ENCODE assay signal across 29 cellular contexts in the genomic region with DNA sequence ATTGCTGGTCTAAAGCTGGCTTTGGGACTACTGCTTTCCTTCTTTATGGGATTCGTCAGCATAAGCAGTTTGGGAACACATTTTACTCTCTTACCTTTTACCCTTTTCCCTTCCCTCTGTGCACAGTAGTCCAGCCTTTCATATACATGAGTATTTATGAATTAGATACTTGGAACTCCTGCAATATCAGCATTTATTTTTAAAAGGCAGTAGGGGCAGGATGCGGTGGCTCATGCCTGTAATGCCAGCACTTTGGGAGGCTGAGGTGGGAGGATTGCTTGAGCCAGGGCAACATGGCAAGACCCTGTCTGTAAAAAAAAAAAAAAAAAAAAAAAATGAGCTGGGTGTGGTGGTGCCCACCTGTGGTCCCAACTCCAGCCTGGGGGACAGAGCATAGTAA.
"Had no signal": no experiment of that assay in that cellular context is flagged by ENCODE, and none has a peak within 500 bp of the region (broad histone marks: within the 10 kb centered on the region; RNA-seq: fewer than 3 reads in every experiment).

No MANE protein-coding gene starts in this region.

- DNase-seq: activated CD4-positive, alpha-beta T cell treated with anti-CD3 and anti-CD28 coated beads, Interleukin-2, amount 10 ng/mL, durations not matched to agents 24 days and 14 days; activated CD4-positive, alpha-beta T cell treated with anti-CD3 and anti-CD28 coated beads, Interleukin-2, amount 50 U/mL, for 4 hours; activated CD8-positive, alpha-beta T cell treated with anti-CD3 and anti-CD28 coated beads for 36 hours; activated gamma-delta T cell treated with Interleukin-2 at 50 U/mL for 16 hours; activated naive CD4-positive, alpha-beta T cell treated with anti-CD3 and anti-CD28 coated beads for 36 hours; activated T-cell treated with anti-CD3 and anti-CD28 coated beads, Interleukin-2, amount 50 U/mL, for 1 hour; activated T-cell treated with anti-CD3 and anti-CD28 coated beads, Interleukin-2, amount 50 U/mL, for 72 hours; adrenal gland; body of pancreas; caudate nucleus; KG1; NCI-H1105; NCI-H1417 treated with DMSO at 0.1 percent for 48 hours; NCI-H187 treated with DMSO at 0.1 percent for 48 hours; NCI-H2081; NCI-H2171 treated with DMSO at 0.1 percent for 48 hours; NCI-H2227 treated with DMSO at 0.1 percent for 48 hours; NCI-H446; NCI-H510A treated with DMSO at 0.1 percent for 48 hours; NCI-H774; NK-92 treated with Interleukin-12 subunit alpha and Interleukin-12 subunit beta, amount 100 ng/mL, for 24 hours; PC-9; SIG-M5 had no signal

- H3K9me3 Mint-ChIP-seq: activated CD4-positive, alpha-beta T cell treated with anti-CD3 and anti-CD28 coated beads, Interleukin-2, amount 10 ng/mL, durations not matched to agents 24 days and 14 days; activated CD8-positive, alpha-beta T cell treated with anti-CD3 and anti-CD28 coated beads for 36 hours; activated naive CD4-positive, alpha-beta T cell treated with anti-CD3 and anti-CD28 coated beads for 36 hours; activated T-helper 2 cell treated with anti-CD3 and anti-CD28 coated beads, Interferon-gamma antibody, Interleukin-2, Interleukin-4, amounts not matched to agents 10 μg/mL and 5 μg/mL and 100 μg/mL, durations not matched to agents 14 hours and 24 hours and 36 hours; T-helper 2 cell treated with Interferon-gamma antibody and Interleukin-4, amounts not matched to agents 5 μg/mL and 100 μg/mL, for 36 hours had no signal

- H3K27ac Mint-ChIP-seq: activated CD4-positive, alpha-beta T cell treated with anti-CD3 and anti-CD28 coated beads, Interleukin-2, amount 10 ng/mL, durations not matched to agents 24 days and 14 days; activated CD8-positive, alpha-beta T cell treated with anti-CD3 and anti-CD28 coated beads for 36 hours; activated naive CD4-positive, alpha-beta T cell treated with anti-CD3 and anti-CD28 coated beads for 36 hours; activated naive CD4-positive, alpha-beta T cell treated with anti-CD3 and anti-CD28 coated beads, Interleukin-2, amount 50 U/mL, for 72 hours; activated T-cell treated with anti-CD3 and anti-CD28 coated beads, Interleukin-2, amount 50 U/mL, for 72 hours; activated T-helper 2 cell treated with anti-CD3 and anti-CD28 coated beads, Interferon-gamma antibody, Interleukin-2, Interleukin-4, amounts not matched to agents 10 μg/mL and 5 μg/mL and 100 μg/mL, durations not matched to agents 14 hours and 24 hours and 36 hours; T-helper 2 cell treated with Interferon-gamma antibody and Interleukin-4, amounts not matched to agents 5 μg/mL and 100 μg/mL, for 36 hours had no signal

- H3K4me2 ChIP-seq: PC-9 had no signal

- H3K27me3 ChIP-seq: adrenal gland, body of pancreas had no signal

- H3K27me3 Mint-ChIP-seq: activated CD8-positive, alpha-beta T cell treated with anti-CD3 and anti-CD28 coated beads for 36 hours had no signal

- H3K36me3 ChIP-seq: adrenal gland had no signal

- H3K9me3 ChIP-seq: adrenal gland, body of pancreas had no signal

- ATAC-seq: activated CD8-positive, alpha-beta T cell treated with anti-CD3 and anti-CD28 coated beads for 36 hours; activated naive CD4-positive, alpha-beta T cell treated with anti-CD3 and anti-CD28 coated beads, Interleukin-2, amount 50 U/mL, for 72 hours; activated T-cell treated with anti-CD3 and anti-CD28 coated beads, Interleukin-2, amount 50 U/mL, for 72 hours; body of pancreas; Right ventricle myocardium inferior; SK-N-SH treated with all-trans-retinoic acid at 6 μM for 48 hours had no signal

- H3K27ac ChIP-seq: adrenal gland, body of pancreas, PC-9, RWPE1 had no signal

- H3K4me3 Mint-ChIP-seq: activated CD4-positive, alpha-beta T cell treated with anti-CD3 and anti-CD28 coated beads, Interleukin-2, amount 10 ng/mL, durations not matched to agents 24 days and 14 days; activated CD8-positive, alpha-beta T cell treated with anti-CD3 and anti-CD28 coated beads for 36 hours; activated naive CD4-positive, alpha-beta T cell treated with anti-CD3 and anti-CD28 coated beads for 36 hours; T-helper 2 cell treated with Interferon-gamma antibody and Interleukin-4, amounts not matched to agents 5 μg/mL and 100 μg/mL, for 36 hours had no signal

- H3K4me3 ChIP-seq: adrenal gland, body of pancreas, PC-9 had no signal

- H2AFZ ChIP-seq: PC-9 had no signal
